ENCODE assay signal across 27 cellular contexts in genomic region chr7:4214501-4215155, GRCh38.
DNase-seq lines count a peak whose midpoint lies in the region; ATAC-seq, FAIRE-seq and TF ChIP-seq lines count a peak whose summit lies in the region.
"Had no signal": no experiment of that assay in that cellular context is flagged by ENCODE, and none has a peak within 500 bp of the region (broad histone marks: within the 10 kb centered on the region; RNA-seq: fewer than 3 reads in every experiment).

No MANE protein-coding gene starts in this region.

- POLR2A ChIA-PET in HepG2 (lab: Yijun Ruan, JAX) = no interaction called here

- H4K20me1 ChIP-seq in osteoblast (ENCODE audit: insufficient read depth, low read length) = no peaks in the 10 kb centered on the region
- H4K20me1 ChIP-seq in HepG2 (ENCODE audit: insufficient read depth, low read length) = no peaks in the 10 kb centered on the region
- H4K20me1 ChIP-seq: BLaER1 had no signal

- no peaks in the 10 kb centered on the region for H3K4me1 ChIP-seq in kidney (ENCODE audit: control insufficient read depth in 1 of 2, insufficient read depth in 1 of 2, low read depth in 1 of 2, low read length in 2 of 2)
- H3K4me1 ChIP-seq in osteoblast (ENCODE audit: insufficient read depth, low read length) = no peaks in the 10 kb centered on the region
- H3K4me1 ChIP-seq in HepG2 (ENCODE audit: insufficient read depth, low read length) = no peaks in the 10 kb centered on the region
- H3K4me1 ChIP-seq: BE2C had no signal

- no peaks in the 10 kb centered on the region for H3K9me3 ChIP-seq in kidney (ENCODE audit: control insufficient read depth in 1 of 2, low read length in 2 of 2)
- no peaks in the 10 kb centered on the region for H3K9me3 ChIP-seq in osteoblast (ENCODE audit: low read depth, low read length)
- H3K9me3 ChIP-seq in HepG2 (ENCODE audit: low read length) = no peaks in the 10 kb centered on the region
- H3K9me3 ChIP-seq: BLaER1 had no signal

- H3K4me3 ChIP-seq in kidney (ENCODE audit: low read length in 2 of 2) (no peak overlapping the region), osteoblast (ENCODE audit: insufficient read depth, low read length) (no peak overlapping the region), HepG2 (replicated peaks in 1 of 3; ENCODE audit: insufficient read depth in 1 of 3, low read depth in 2 of 3, low read length in 3 of 3) (no peak overlapping the region)
- H3K4me3 ChIP-seq: BLaER1, GM12878 had no signal

- 74% methylated on average over 17 of the region's 24 CpGs for WGBS in HepG2 (ENCODE audit: low lambda C conversion rate)

- intact Hi-C loops in kidney (cut with DNase I) (no loop called here), HepG2 (cut with micrococcal nuclease; ENCODE audit: unreplicated experiment) (no loop called here)

- no peaks in the 10 kb centered on the region for H3K27me3 Mint-ChIP-seq in chondrocyte (ENCODE audit: low read depth)
- H3K27me3 Mint-ChIP-seq: CD4-positive, alpha-beta memory T cell; CD4-positive, CD25-positive, alpha-beta regulatory T cell had no signal

- H3K27ac ChIP-seq in kidney (ENCODE audit: low read depth in 2 of 2, low read length in 2 of 2) = no peak overlapping the region
- H3K27ac ChIP-seq in osteoblast (ENCODE audit: low read depth, low read length) = no peak overlapping the region
- no peak overlapping the region for H3K27ac ChIP-seq in HepG2 (ENCODE audit: extremely low read length, insufficient read depth, low read length)
- H3K27ac ChIP-seq: BLaER1 had no signal

- TF ChIP-seq EP300 in HepG2 (IDR thresholded peaks at IDR 0.05; ENCODE audit: low read depth in 2 of 2, low read length in 2 of 2) = no peak
- no peak for TF ChIP-seq EP300 in HepG2 (CRISPR knock-in tag; IDR thresholded peaks at IDR 0.05; ENCODE audit: borderline replicate concordance)

- H3K27ac Mint-ChIP-seq in chondrocyte (ENCODE audit: unreplicated experiment) = no peak overlapping the region
- H3K27ac Mint-ChIP-seq: CD14-positive monocyte; CD4-positive, alpha-beta memory T cell; CD4-positive, CD25-positive, alpha-beta regulatory T cell; CD8-positive, alpha-beta memory T cell had no signal

- in situ Hi-C loops in HepG2 (cut with HindIII; ENCODE audit: extremely low pct_ligation_motif_present, low pct_unique_long_range_greater_than_20kb) = no loop called here

- CTCF ChIA-PET in HepG2 (lab: Yijun Ruan, JAX; ENCODE audit: low intra/inter-chr PET ratio, low total read pairs) = no interaction called here

- H3K9ac ChIP-seq in kidney (ENCODE audit: low read length in 2 of 2) = no peak overlapping the region
- H3K9ac ChIP-seq in HepG2 (ENCODE audit: insufficient read depth, low read depth, low read length) = no peak overlapping the region
- H3K9ac ChIP-seq: BLaER1 had no signal

- peaks cover 3% of the 10 kb centered on the region for H3K4me1 Mint-ChIP-seq in chondrocyte (ENCODE audit: low read depth)
- H3K4me1 Mint-ChIP-seq: CD14-positive monocyte; CD4-positive, alpha-beta memory T cell; CD8-positive, alpha-beta memory T cell had no signal

- no TSS peak for BruUV-seq in HepG2 (replicated peaks; lab: Mats Ljungman, UMichigan)

- FAIRE-seq in kidney (lab: Jason Lieb, UNC) = no peak
- FAIRE-seq in HepG2 (lab: Jason Lieb, UNC) = no peak
- FAIRE-seq: A204.1, GM12878, GM12892, GM19239 had no signal

- ATAC-seq in GM18505 (IDR thresholded peaks at IDR 0.05; ENCODE audit: unreplicated experiment) = no peak
- no peak for ATAC-seq in HepG2
- ATAC-seq: GM12878 had no signal

- H3K4me2 ChIP-seq in osteoblast (ENCODE audit: insufficient read depth, low read length) = no peak overlapping the region
- H3K4me2 ChIP-seq in HepG2 (ENCODE audit: low read depth, low read length) = no peak overlapping the region
- H3K4me2 ChIP-seq: BLaER1 had no signal

- no peak for TF ChIP-seq POLR2A in GM18505 (IDR thresholded peaks at IDR 0.05; ENCODE audit: borderline replicate concordance, extremely low read depth, insufficient read depth, insufficient read length)
- TF ChIP-seq POLR2A in HepG2 (IDR thresholded peaks at IDR 0.05; ENCODE audit: insufficient read depth in 1 of 2, low read depth in 2 of 2, low read length in 2 of 2) = no peak

- peaks cover 6% of the 10 kb centered on the region for H3K36me3 Mint-ChIP-seq in chondrocyte (ENCODE audit: low read depth)
- H3K36me3 Mint-ChIP-seq: CD14-positive monocyte; CD4-positive, alpha-beta memory T cell; CD4-positive, CD25-positive, alpha-beta regulatory T cell; CD8-positive, alpha-beta memory T cell had no signal

- DNase-seq in chondrocyte (ENCODE audit: low spot score) (peak; percentile 79), kidney (peak; percentile 63), osteoblast (ENCODE audit: insufficient read length, low spot score, missing footprints) (peak; percentile 43), HepG2 (ENCODE audit: low spot score) (no peak)
- no peak for DNase-seq in activated CD4-positive, alpha-beta T cell treated with anti-CD3 and anti-CD28 coated beads for 48 hours
- DNase-seq: 8988T; ACHN; BE2C; C1 segment of cervical spinal cord; CD4-positive, alpha-beta memory T cell; CD4-positive, CD25-positive, alpha-beta regulatory T cell; CD8-positive, alpha-beta memory T cell; COR-L47; DMS 273 treated with DMSO at 0.1 percent for 48 hours; DMS153; DMS53; DMS79; DND-41; EL; GDM1 had no signal

- H2AFZ ChIP-seq in osteoblast (ENCODE audit: low read length) (no peak overlapping the region), HepG2 (ENCODE audit: low read length) (no peak overlapping the region)

- H3K27me3 ChIP-seq in osteoblast (ENCODE audit: insufficient read depth, low read length) (no peaks in the 10 kb centered on the region), HepG2 (ENCODE audit: control insufficient read depth in 1 of 2, insufficient read depth in 2 of 2, low read length in 2 of 2) (no peaks in the 10 kb centered on the region)
- H3K27me3 ChIP-seq: BE2C, BLaER1 had no signal

- H3K79me2 ChIP-seq in osteoblast (ENCODE audit: insufficient read depth, low read length) (no peaks in the 10 kb centered on the region), HepG2 (ENCODE audit: insufficient read depth, low read length) (no peaks in the 10 kb centered on the region)

- no peak overlapping the region for H3K4me3 Mint-ChIP-seq in chondrocyte (ENCODE audit: unreplicated experiment)
- H3K4me3 Mint-ChIP-seq: CD14-positive monocyte; CD4-positive, alpha-beta memory T cell; CD4-positive, CD25-positive, alpha-beta regulatory T cell; CD8-positive, alpha-beta memory T cell had no signal

- H3K9me3 Mint-ChIP-seq in chondrocyte (ENCODE audit: low read depth) = no peaks in the 10 kb centered on the region
- H3K9me3 Mint-ChIP-seq: CD4-positive, alpha-beta memory T cell; CD8-positive, alpha-beta memory T cell had no signal

- TF ChIP-seq RAD21 in HepG2 (CRISPR knock-in tag; IDR thresholded peaks at IDR 0.05) = no peak

- H3K36me3 ChIP-seq in kidney (ENCODE audit: control insufficient read depth in 1 of 2, insufficient read depth in 2 of 2, low read length in 2 of 2) = no peaks in the 10 kb centered on the region
- no peaks in the 10 kb centered on the region for H3K36me3 ChIP-seq in osteoblast (ENCODE audit: insufficient read depth, low read length)
- no peaks in the 10 kb centered on the region for H3K36me3 ChIP-seq in HepG2 (replicated peaks in 1 of 2; ENCODE audit: control insufficient read depth in 1 of 2, insufficient read depth in 2 of 2, low read length in 2 of 2)
- H3K36me3 ChIP-seq: BE2C, BLaER1 had no signal

- TF ChIP-seq CTCF in chondrocyte (IDR thresholded peaks at IDR 0.05) (no peak), kidney (IDR thresholded peaks at IDR 0.05; ENCODE audit: borderline replicate concordance, extremely low read depth, insufficient read depth) (no peak), osteoblast (IDR thresholded peaks at IDR 0.05; ENCODE audit: extremely low read depth, low read depth, low read length) (no peak), HepG2 (CRISPR knock-in tag; IDR thresholded peaks at IDR 0.05) (no peak)

TF ChIP-seq in HepG2, 621 proteins besides CTCF, POLR2A, EP300 and RAD21 (continues in another document):
- TF ChIP-seq GTF2F1 (IDR thresholded peaks at IDR 0.05; ENCODE audit: low read length) (no peak), ZNF414 (CRISPR knock-in tag; IDR thresholded peaks at IDR 0.05) (no peak), ZSCAN22 (CRISPR knock-in tag; IDR thresholded peaks at IDR 0.05) (no peak), ZNF724P (CRISPR knock-in tag; IDR thresholded peaks at IDR 0.05; ENCODE audit: borderline replicate concordance) (no peak), HIC2 (CRISPR knock-in tag; IDR thresholded peaks at IDR 0.05; ENCODE audit: low read depth) (no peak), TARDBP (CRISPR knock-in tag; IDR thresholded peaks at IDR 0.05) (no peak)

Comparison
In these comparisons a context has a peak if more than half of its experiments do, and no peak if none do; other contexts are left out.
1. DNase-seq: peak in chondrocyte (single experiment), kidney (single experiment) and osteoblast (single experiment); none in activated CD4-positive, alpha-beta T cell treated with anti-CD3 and anti-CD28 coated beads for 48 hours (single experiment) and HepG2 (single experiment).